17 cellular contexts compared by ENCODE assay signal in genomic region chr22:38163844-38164577, GRCh38. TPM values are rescaled to one million over a fixed set of nuclear protein-coding genes. Genes with fewer than 3 reads are reported as not detected.
DNase-seq lines count a peak whose midpoint lies in the region; ATAC-seq and TF ChIP-seq lines count a peak whose summit lies in the region.
"Had no signal": no experiment of that assay in that cellular context is flagged by ENCODE, and none has a peak within 500 bp of the region (broad histone marks: within the 10 kb centered on the region; RNA-seq: fewer than 3 reads in every experiment).

No MANE protein-coding gene starts in this region.

- TF ChIP-seq RAD21 in SK-N-SH (IDR thresholded peaks at IDR 0.05; ENCODE audit: low read length): peak; percentile 10; the same call in 1 of the 2 replicates

- no peak overlapping the region for H3K4me2 ChIP-seq in SK-N-SH
- H3K4me2 ChIP-seq: GM23338 had no signal

- WGBS in SK-N-SH (ENCODE audit: low lambda C conversion rate): 35% methylated on average over 7 of the region's 14 CpGs
- WGBS in testis, 2 donors: 68% methylated on average over 8 to 14 of the region's 14 CpGs

- peaks cover 16 to 25% of the 10 kb centered on the region in 2 donors for H3K4me1 Mint-ChIP-seq in effector memory CD8-positive, alpha-beta T cell (ENCODE audit: low read depth in 2 of 2)
- H3K4me1 Mint-ChIP-seq in memory B cell: peaks cover 21% of the 10 kb centered on the region

- H3K27ac ChIP-seq in SK-N-SH (ENCODE audit: low read depth in 2 of 2, low read length in 1 of 2): peak overlapping the region in 1 of 2 experiments; percentile 79; a peak in 2 of 4 replicates
- peak overlapping the region; percentile 47 to 48 for H3K27ac ChIP-seq in testis
- H3K27ac ChIP-seq: foreskin keratinocyte, ovary had no signal

- no peaks in the 10 kb centered on the region for H3K27me3 Mint-ChIP-seq in effector memory CD8-positive, alpha-beta T cell
- no peaks in the 10 kb centered on the region for H3K27me3 Mint-ChIP-seq in memory B cell

- H3K4me1 ChIP-seq in SK-N-SH (ENCODE audit: control insufficient read depth in 1 of 2, insufficient read depth in 2 of 2, low read depth in 1 of 2, low read length in 1 of 2) (peaks cover 0 to 34% of the 10 kb centered on the region in 2 experiments; a peak in 1 of 4 replicates), testis (peaks cover 37% of the 10 kb centered on the region)
- H3K4me1 ChIP-seq: foreskin keratinocyte had no signal

- H3F3A ChIP-seq in SK-N-SH (replicated peaks; ENCODE audit: insufficient read depth): no peaks in the 10 kb centered on the region

- H3K9me3 Mint-ChIP-seq in effector memory CD8-positive, alpha-beta T cell: no peaks in the 10 kb centered on the region
- no peaks in the 10 kb centered on the region for H3K9me3 Mint-ChIP-seq in memory B cell
- H3K9me3 Mint-ChIP-seq: activated T-cell treated with anti-CD3 and anti-CD28 coated beads, Interleukin-2, amount 50 U/mL, for 4 hours; GM23338 had no signal

- H3K79me2 ChIP-seq in SK-N-SH (ENCODE audit: insufficient read depth): no peaks in the 10 kb centered on the region

- H3K27me3 ChIP-seq in SK-N-SH (ENCODE audit: insufficient read depth) (no peaks in the 10 kb centered on the region), testis (no peaks in the 10 kb centered on the region)
- H3K27me3 ChIP-seq: foreskin keratinocyte, ovary, upper lobe of left lung had no signal

- peak overlapping the region; percentile 62 to 75 for H3K27ac Mint-ChIP-seq in effector memory CD8-positive, alpha-beta T cell
- peak overlapping the region; percentile 95 for H3K27ac Mint-ChIP-seq in memory B cell

- H3K9me3 ChIP-seq in SK-N-SH: no peaks in the 10 kb centered on the region
- H3K9me3 ChIP-seq in testis: no peaks in the 10 kb centered on the region
- H3K9me3 ChIP-seq: ovary, upper lobe of left lung had no signal

- H3K4me3 Mint-ChIP-seq in effector memory CD8-positive, alpha-beta T cell: no peak overlapping the region
- no peak overlapping the region for H3K4me3 Mint-ChIP-seq in memory B cell
- H3K4me3 Mint-ChIP-seq: activated T-cell treated with anti-CD3 and anti-CD28 coated beads, Interleukin-2, amount 50 U/mL, for 4 hours; GM23338 had no signal

- TF ChIP-seq CTCF in SK-N-SH (IDR thresholded peaks at IDR 0.05) (no peak), testis (IDR thresholded peaks at IDR 0.05) (no peak), omental fat pad (IDR thresholded peaks at IDR 0.05) (no peak)

- peaks cover 20% of the 10 kb centered on the region for H3K36me3 Mint-ChIP-seq in effector memory CD8-positive, alpha-beta T cell (ENCODE audit: insufficient read depth)
- peaks cover 16% of the 10 kb centered on the region for H3K36me3 Mint-ChIP-seq in memory B cell

- CTCF ChIA-PET in SK-N-SH (lab: Yijun Ruan, JAX): interaction anchor here (0.9 kb wide), 1 partner anchor 27 kb away, joined by 4 read pairs; no protein-coding TSS in a partner anchor

- no peaks in the 10 kb centered on the region for H4K20me1 ChIP-seq in SK-N-SH (ENCODE audit: insufficient read depth)

- POLR2A ChIA-PET in SK-N-SH (lab: Yijun Ruan, JAX): interaction anchor here (0.5 to 1.4 kb wide), 4 partner anchors 18 to 52 kb away, joined by 3 to 5 read pairs (median 4); partner anchors contain the start of gene PLA2G6

- DNase-seq in SK-N-SH (peak; percentile 72), memory B cell (ENCODE audit: low spot score in 2 of 2) (no peak), testis (peak; percentile 85), COR-L47 (lab: John Stamatoyannopoulos, UW) (no peak), omental fat pad (ENCODE audit: low spot score) (no peak)
- DNase-seq in effector memory CD8-positive, alpha-beta T cell: no peak
- DNase-seq: activated CD4-positive, alpha-beta T cell treated with anti-CD3 and anti-CD28 coated beads for 4 hours; activated T-cell treated with anti-CD3 and anti-CD28 coated beads, Interleukin-2, amount 50 U/mL, for 4 hours; aorta; foreskin keratinocyte; NCI-H2029; ovary; upper lobe of left lung had no signal

- peak in 1 of 2 experiments; percentile 77; a peak in 2 of 4 replicates for TF ChIP-seq EP300 in SK-N-SH (IDR thresholded peaks at IDR 0.05; ENCODE audit: borderline replicate concordance in 1 of 2, low read depth in 1 of 2, low read length in 1 of 2)

- no peak overlapping the region for H2AFZ ChIP-seq in SK-N-SH (ENCODE audit: low read depth)
- H2AFZ ChIP-seq: GM23338 had no signal

- ATAC-seq in SK-N-SH treated with all-trans-retinoic acid at 6 μM for 48 hours (no peak; the same call in 2 of the 3 replicates), memory B cell (ENCODE audit: low read depth) (no peak), HG03280 (IDR thresholded peaks at IDR 0.05; ENCODE audit: unreplicated experiment) (no peak), omental fat pad (ENCODE audit: low FRiP score) (no peak)
- ATAC-seq in effector memory CD8-positive, alpha-beta T cell (replicated peaks): no peak
- ATAC-seq: activated T-cell treated with anti-CD3 and anti-CD28 coated beads, Interleukin-2, amount 50 U/mL, for 4 hours; foreskin keratinocyte; GM23338 had no signal

- H3K36me3 ChIP-seq in SK-N-SH (replicated peaks in 1 of 2; ENCODE audit: control insufficient read depth in 1 of 2, insufficient read depth in 2 of 2, low read length in 1 of 2) (no peaks in the 10 kb centered on the region), testis (ENCODE audit: low read depth, missing control alignments) (no peaks in the 10 kb centered on the region)
- H3K36me3 ChIP-seq: ovary had no signal

- H3K9me2 ChIP-seq in SK-N-SH: no peaks in the 10 kb centered on the region

- H3K4me3 ChIP-seq in SK-N-SH (ENCODE audit: low read depth in 2 of 2, low read length in 1 of 2) (no peak overlapping the region), testis (no peak overlapping the region)
- H3K4me3 ChIP-seq: GM12878, GM23338, ovary, upper lobe of left lung had no signal

- no peak overlapping the region for H3K9ac ChIP-seq in SK-N-SH

- no peak for TF ChIP-seq POLR2A in testis (IDR thresholded peaks at IDR 0.05)

- intact Hi-C loops in testis (cut with DNase I; ENCODE audit: low total_unique reads): no loop called here

TF ChIP-seq in SK-N-SH, 30 proteins besides CTCF, POLR2A, EP300 and RAD21:
- TF ChIP-seq FOXJ3 (CRISPR knock-in tag; IDR thresholded peaks at IDR 0.05) (peak; percentile 77; the same call in 1 of the 2 replicates), TCF12 (IDR thresholded peaks at IDR 0.05) (peak; percentile 32; the same call in 1 of the 2 replicates), RCOR1 (IDR thresholded peaks at IDR 0.05; ENCODE audit: low read length) (peak; percentile 79; the same call in 1 of the 2 replicates), PBX3 (IDR thresholded peaks at IDR 0.05) (no peak), YY1 (IDR thresholded peaks at IDR 0.05; ENCODE audit: low read depth) (no peak), GATA2 (CRISPR knock-in tag; IDR thresholded peaks at IDR 0.05) (peak; percentile 86), CHD2 (IDR thresholded peaks at IDR 0.05; ENCODE audit: low read length, partially characterized antibody) (peak; percentile 42)
TF ChIP-seq in SK-N-SH: peak in this region for 5.

TF ChIP-seq in SK-N-SH treated with all-trans-retinoic acid at 6 μM for 48 hours, 23 proteins besides CTCF, POLR2A, EP300 and RAD21:
- TF ChIP-seq CSDC2 (CRISPR knock-in tag; IDR thresholded peaks at IDR 0.05) (no peak), ZNF8 (CRISPR knock-in tag; IDR thresholded peaks at IDR 0.05) (no peak), ZC3H10 (CRISPR knock-in tag; IDR thresholded peaks at IDR 0.05) (no peak), BACH2 (CRISPR knock-in tag; IDR thresholded peaks at IDR 0.05; ENCODE audit: borderline replicate concordance) (no peak), ISL1 (CRISPR knock-in tag; IDR thresholded peaks at IDR 0.05) (no peak), ESRRG (CRISPR knock-in tag; IDR thresholded peaks at IDR 0.05) (no peak), PPARA (CRISPR knock-in tag; IDR thresholded peaks at IDR 0.05; ENCODE audit: borderline replicate concordance) (no peak), TOX (CRISPR knock-in tag; IDR thresholded peaks at IDR 0.05; ENCODE audit: borderline replicate concordance) (no peak), TCF4 (CRISPR knock-in tag; IDR thresholded peaks at IDR 0.05; ENCODE audit: borderline replicate concordance) (no peak), ZNF70 (CRISPR knock-in tag; IDR thresholded peaks at IDR 0.05) (no peak)

RNA-seq across cellular contexts. Expression of gene PLA2G6, which starts 17.6 kb away (rescaled TPM):
- 10.5 and 14.5 TPM in 2 replicates for polyA plus RNA-seq in SK-N-SH (2012; rRNA removed)
- polyA plus RNA-seq in SK-N-SH (2012; cell fraction: cytosol; rRNA removed): 1.7 and 2.8 TPM in 2 replicates
- polyA plus RNA-seq in SK-N-SH (2012; cell fraction: nucleus; rRNA removed): 89.3 and 95.1 TPM in 2 replicates
- 100 to 1,000 TPM in 1 of 2 donors, 10 to 100 TPM in 1; 89.4 to 122 TPM for total RNA-seq in testis
- polyA plus RNA-seq in testis (ENCODE audit: insufficient read depth, low read depth, low replicate concordance): 135 TPM
- 10 to 100 TPM; 30.8 to 58.5 (median 45.1) TPM for total RNA-seq in omental fat pad

RNA-seq across cellular contexts. Expression of gene MAFF, which starts 37.8 kb away (rescaled TPM):
- polyA plus RNA-seq in SK-N-SH (2012; rRNA removed) (7.9 and 8.2 TPM in 2 replicates), testis (ENCODE audit: insufficient read depth, low read depth, low replicate concordance) (3.2 TPM)
- polyA plus RNA-seq in SK-N-SH (2012; cell fraction: cytosol; rRNA removed): 7.0 and 7.4 TPM in 2 replicates
- 9.6 and 10.1 TPM in 2 replicates for polyA plus RNA-seq in SK-N-SH (2012; cell fraction: nucleus; rRNA removed)
- total RNA-seq in testis (1 to 10 TPM; 3.7 to 5.8 TPM), omental fat pad (100 to 1,000 TPM in 3 of 4 donors, 10 to 100 TPM in 1; 73.9 to 334 (median 202) TPM)

RNA-seq across cellular contexts. Expression of gene BAIAP2L2, which starts 53.5 kb away (rescaled TPM):
- polyA plus RNA-seq in SK-N-SH (2012; rRNA removed) (0.13 and 0.16 TPM in 2 replicates), testis (ENCODE audit: insufficient read depth, low read depth, low replicate concordance) (6.6 TPM)
- polyA plus RNA-seq in SK-N-SH (2012; cell fraction: cytosol; rRNA removed): 0.03 and 0.05 TPM in 2 replicates
- 1.4 and 2.6 TPM in 2 replicates for polyA plus RNA-seq in SK-N-SH (2012; cell fraction: nucleus; rRNA removed)
- total RNA-seq in testis (10 to 100 TPM in 1 of 2 donors, 1 to 10 TPM in 1; 8.8 to 10.0 TPM), omental fat pad (1 to 10 TPM; 2.6 to 4.3 (median 3.2) TPM)

Comparison
In these comparisons a context has a peak if more than half of its experiments do, and no peak if none do; other contexts are left out.
1. DNase-seq: peak in SK-N-SH (single experiment) and testis (single experiment); none in effector memory CD8-positive, alpha-beta T cell (0 of 3), memory B cell (0 of 2), COR-L47 (single experiment) and omental fat pad (single experiment).
2. RNA of gene MAFF, which starts 37.8 kb away (total RNA-seq): 73.9 to 334 TPM in omental fat pad; 3.7 to 5.8 TPM in testis; every median in the first group is over 10 times any median in the second.